ENCODE assay signal across 19 cellular contexts in genomic region chr3:122123885-122124284, GRCh38. TPM values are rescaled to one million over a fixed set of nuclear protein-coding genes. Genes with fewer than 3 reads are reported as not detected.
DNase-seq lines count a peak whose midpoint lies in the region; ATAC-seq and TF ChIP-seq lines count a peak whose summit lies in the region.
"Had no signal": no experiment of that assay in that cellular context is flagged by ENCODE, and none has a peak within 500 bp of the region (broad histone marks: within the 10 kb centered on the region; RNA-seq: fewer than 3 reads in every experiment).

No MANE protein-coding gene starts in this region.

- no peaks in the 10 kb centered on the region for H3K4me1 Mint-ChIP-seq in activated naive CD4-positive, alpha-beta T cell treated with anti-CD3 and anti-CD28 coated beads, Interleukin-2, amount 10 ng/mL, durations not matched to agents 7 days and 5 days
- H3K4me1 Mint-ChIP-seq: B cell; CD4-positive, alpha-beta memory T cell had no signal

- H3K9me3 Mint-ChIP-seq in activated naive CD4-positive, alpha-beta T cell treated with anti-CD3 and anti-CD28 coated beads, Interleukin-2, amount 10 ng/mL, durations not matched to agents 7 days and 5 days, result no peaks in the 10 kb centered on the region

- no peak for ATAC-seq in HG03139 (IDR thresholded peaks at IDR 0.05; ENCODE audit: unreplicated experiment)

- TF ChIP-seq CTCF in epithelial cell of esophagus (IDR thresholded peaks at IDR 0.05; ENCODE audit: insufficient read depth, low read depth, low read length, missing control alignments), result no peak

- peak; percentile 22 for DNase-seq in activated naive CD4-positive, alpha-beta T cell treated with Interleukin-2 at 50 U/mL for 16 hours
- no peak for DNase-seq in activated naive CD4-positive, alpha-beta T cell treated with anti-CD3 and anti-CD28 coated beads, Interleukin-2, amount 10 ng/mL, durations not matched to agents 7 days and 5 days
- peak; percentile 15 for DNase-seq in NOMO-1 treated with DMSO at 0.1 percent for 48 hours (lab: John Stamatoyannopoulos, UW; ENCODE audit: unreplicated experiment)
- peak; percentile 49 for DNase-seq in epithelial cell of esophagus (ENCODE audit: low read depth)
- peak; percentile 90 for DNase-seq in renal cortical epithelial cell (ENCODE audit: low read depth)
- no peak for DNase-seq in NCI-H1694 treated with DMSO at 0.1 percent for 48 hours (lab: John Stamatoyannopoulos, UW)
- DNase-seq: CD4-positive, alpha-beta memory T cell; DND-41; GDM1; HCEC 1CT; Karpas-422; MM.1S; NCI-H1105; NCI-H187; NCI-H446; NCI-H774; Peyer's patch had no signal

- no peak overlapping the region for H3K4me3 Mint-ChIP-seq in activated naive CD4-positive, alpha-beta T cell treated with anti-CD3 and anti-CD28 coated beads, Interleukin-2, amount 10 ng/mL, durations not matched to agents 7 days and 5 days
- H3K4me3 Mint-ChIP-seq: B cell; CD4-positive, alpha-beta memory T cell had no signal

- no peak overlapping the region for H3K27ac Mint-ChIP-seq in activated naive CD4-positive, alpha-beta T cell treated with anti-CD3 and anti-CD28 coated beads, Interleukin-2, amount 10 ng/mL, durations not matched to agents 7 days and 5 days
- H3K27ac Mint-ChIP-seq: B cell; CD4-positive, alpha-beta memory T cell had no signal

- H3K36me3 Mint-ChIP-seq in activated naive CD4-positive, alpha-beta T cell treated with anti-CD3 and anti-CD28 coated beads, Interleukin-2, amount 10 ng/mL, durations not matched to agents 7 days and 5 days, result no peaks in the 10 kb centered on the region
- H3K36me3 Mint-ChIP-seq: CD4-positive, alpha-beta memory T cell had no signal

- CTCF ChIA-PET in activated naive CD4-positive, alpha-beta T cell treated with anti-CD3 and anti-CD28 coated beads, Interleukin-2, amount 10 ng/mL, durations not matched to agents 7 days and 5 days (lab: Charles Lee), result no interaction called here

- peaks cover 16% of the 10 kb centered on the region for H3K27me3 Mint-ChIP-seq in activated naive CD4-positive, alpha-beta T cell treated with anti-CD3 and anti-CD28 coated beads, Interleukin-2, amount 10 ng/mL, durations not matched to agents 7 days and 5 days
- H3K27me3 Mint-ChIP-seq: B cell had no signal

- no peak overlapping the region for H3K4me3 ChIP-seq in epithelial cell of esophagus (ENCODE audit: low read length)
- H3K4me3 ChIP-seq: Peyer's patch had no signal

RNA-seq across cellular contexts. Expression of gene CASR, which starts 59.6 kb away (rescaled TPM):
- total RNA-seq in renal cortical epithelial cell, result 3.2 TPM in 1 of 2 replicates, not detected in the other
- total RNA-seq: B cell had no signal

Comparison
In these comparisons a context has a peak if more than half of its experiments do, and no peak if none do; other contexts are left out.
1. DNase-seq: peak in activated naive CD4-positive, alpha-beta T cell treated with Interleukin-2 at 50 U/mL for 16 hours (single experiment), NOMO-1 treated with DMSO at 0.1 percent for 48 hours (single experiment), epithelial cell of esophagus (single experiment) and renal cortical epithelial cell (single experiment); none in activated naive CD4-positive, alpha-beta T cell treated with anti-CD3 and anti-CD28 coated beads, Interleukin-2, amount 10 ng/mL, durations not matched to agents 7 days and 5 days (single experiment) and NCI-H1694 treated with DMSO at 0.1 percent for 48 hours (single experiment).